Comparison of ENCODE assay signal across 10 cellular contexts in the genomic region with DNA sequence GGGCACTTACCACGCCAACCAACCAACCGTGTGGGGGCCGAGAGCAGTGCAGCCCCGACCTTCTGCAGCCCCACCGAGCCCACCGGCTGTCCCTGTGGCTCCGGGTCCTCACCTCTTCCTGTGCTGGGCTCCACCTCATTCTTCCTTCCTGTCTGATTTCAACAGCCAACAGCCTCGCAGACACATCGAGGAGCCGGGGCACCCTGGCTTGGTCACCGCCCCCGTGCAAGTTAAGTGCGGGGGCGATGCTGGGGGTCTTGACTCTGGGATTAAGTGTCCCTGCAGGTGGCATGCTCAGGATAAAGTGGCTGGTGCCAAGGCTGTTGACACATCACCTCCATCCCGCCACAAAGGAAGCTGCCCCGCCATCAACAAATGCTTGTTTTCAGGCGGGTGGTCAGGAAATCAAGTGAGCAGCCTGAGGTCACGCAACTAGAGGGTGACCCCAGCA. TPM values are rescaled to one million over a fixed set of nuclear protein-coding genes. Genes with fewer than 3 reads are reported as not detected.
DNase-seq lines count a peak whose midpoint lies in the region; ATAC-seq lines count a peak whose summit lies in the region.
"Had no signal": no experiment of that assay in that cellular context is flagged by ENCODE, and none has a peak within 500 bp of the region (broad histone marks: within the 10 kb centered on the region; RNA-seq: fewer than 3 reads in every experiment).

A gene with protein sequence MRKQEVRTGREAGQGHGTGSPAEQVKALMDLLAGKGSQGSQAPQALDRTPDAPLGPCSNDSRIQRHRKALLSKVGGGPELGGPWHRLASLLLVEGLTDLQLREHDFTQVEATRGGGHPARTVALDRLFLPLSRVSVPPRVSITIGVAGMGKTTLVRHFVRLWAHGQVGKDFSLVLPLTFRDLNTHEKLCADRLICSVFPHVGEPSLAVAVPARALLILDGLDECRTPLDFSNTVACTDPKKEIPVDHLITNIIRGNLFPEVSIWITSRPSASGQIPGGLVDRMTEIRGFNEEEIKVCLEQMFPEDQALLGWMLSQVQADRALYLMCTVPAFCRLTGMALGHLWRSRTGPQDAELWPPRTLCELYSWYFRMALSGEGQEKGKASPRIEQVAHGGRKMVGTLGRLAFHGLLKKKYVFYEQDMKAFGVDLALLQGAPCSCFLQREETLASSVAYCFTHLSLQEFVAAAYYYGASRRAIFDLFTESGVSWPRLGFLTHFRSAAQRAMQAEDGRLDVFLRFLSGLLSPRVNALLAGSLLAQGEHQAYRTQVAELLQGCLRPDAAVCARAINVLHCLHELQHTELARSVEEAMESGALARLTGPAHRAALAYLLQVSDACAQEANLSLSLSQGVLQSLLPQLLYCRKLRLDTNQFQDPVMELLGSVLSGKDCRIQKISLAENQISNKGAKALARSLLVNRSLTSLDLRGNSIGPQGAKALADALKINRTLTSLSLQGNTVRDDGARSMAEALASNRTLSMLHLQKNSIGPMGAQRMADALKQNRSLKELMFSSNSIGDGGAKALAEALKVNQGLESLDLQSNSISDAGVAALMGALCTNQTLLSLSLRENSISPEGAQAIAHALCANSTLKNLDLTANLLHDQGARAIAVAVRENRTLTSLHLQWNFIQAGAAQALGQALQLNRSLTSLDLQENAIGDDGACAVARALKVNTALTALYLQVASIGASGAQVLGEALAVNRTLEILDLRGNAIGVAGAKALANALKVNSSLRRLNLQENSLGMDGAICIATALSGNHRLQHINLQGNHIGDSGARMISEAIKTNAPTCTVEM (minus strand): TSS at position 102 of the 451 bp plus-strand sequence. CDS start 12,367 bp downstream, outside the sequence.

- H3K36me3 ChIP-seq in naive thymus-derived CD4-positive, alpha-beta T cell (ENCODE audit: control insufficient read depth in 2 of 3, insufficient read depth in 3 of 3, low read length in 3 of 3), result peaks cover 0 to 15% (median 3%) of the 10 kb centered on the region in 3 experiments

- H3K9me3 ChIP-seq in naive thymus-derived CD4-positive, alpha-beta T cell (ENCODE audit: control insufficient read depth in 2 of 3, low read length in 3 of 3), result no peaks in the 10 kb centered on the region

- DNase-seq in CMK (ENCODE audit: low read depth) (peak; percentile 60), MV-4-11 (lab: John Stamatoyannopoulos, UW) (peak; percentile 5), activated T-helper 1 cell treated with Interleukin-2 at 50 U/mL for 16 hours (ENCODE audit: low read depth) (peak; percentile 37), NCI-H2196 (lab: John Stamatoyannopoulos, UW; ENCODE audit: unreplicated experiment) (no peak), RKO (ENCODE audit: low spot score) (no peak)
- DNase-seq in naive thymus-derived CD4-positive, alpha-beta T cell, result peak in 8 of 9 donors; percentile 36 to 53 (median 48)
- DNase-seq: NCI-H82 had no signal

- peak within 1 kb of the TSS; percentile 94 to 97 (median 96) for H3K27ac Mint-ChIP-seq in naive thymus-derived CD4-positive, alpha-beta T cell

- peak within 1 kb of the TSS; percentile 99 for H3K4me3 ChIP-seq in naive thymus-derived CD4-positive, alpha-beta T cell (ENCODE audit: low read length)

- H3K27ac ChIP-seq in naive thymus-derived CD4-positive, alpha-beta T cell (ENCODE audit: low read depth, low read length), result peak within 1 kb of the TSS; percentile 90
- H3K27ac ChIP-seq: epithelial cell of prostate had no signal

- intact Hi-C loops in naive thymus-derived CD4-positive, alpha-beta T cell (cut with micrococcal nuclease), result loop anchor here (1.0 to 10.0 kb wide), 3 partner anchors 34 to 423 kb away; a partner anchor contains a TSS

- peak; percentile 53 for ATAC-seq in naive thymus-derived CD4-positive, alpha-beta T cell
- ATAC-seq in HG03460 (IDR thresholded peaks at IDR 0.05; ENCODE audit: unreplicated experiment), result no peak
- no peak for ATAC-seq in HG02884 (IDR thresholded peaks at IDR 0.05; ENCODE audit: unreplicated experiment)

- H3K4me1 Mint-ChIP-seq in naive thymus-derived CD4-positive, alpha-beta T cell, result peaks cover 24 to 71% (median 59%) of the 10 kb centered on the region in 7 donors

- no peaks in the 10 kb centered on the region for H3K27me3 Mint-ChIP-seq in naive thymus-derived CD4-positive, alpha-beta T cell

- H3K27me3 ChIP-seq in naive thymus-derived CD4-positive, alpha-beta T cell (ENCODE audit: control insufficient read depth in 2 of 2, insufficient read depth in 2 of 2, low read length in 2 of 2), result no peaks in the 10 kb centered on the region

- H3K9me3 Mint-ChIP-seq in naive thymus-derived CD4-positive, alpha-beta T cell, result peaks cover 0 to 2% (median 0%) of the 10 kb centered on the region in 11 donors

- peaks cover 0 to 25% (median 2%) of the 10 kb centered on the region in 5 donors for H3K36me3 Mint-ChIP-seq in naive thymus-derived CD4-positive, alpha-beta T cell

- CTCF ChIA-PET in naive thymus-derived CD4-positive, alpha-beta T cell (lab: Charles Lee), result interaction anchor here (1.2 kb wide), 1 partner anchor 35 kb away, joined by 3 read pairs; no protein-coding TSS in a partner anchor

- peaks cover 30 to 36% of the 10 kb centered on the region in 2 donors for H3K4me1 ChIP-seq in naive thymus-derived CD4-positive, alpha-beta T cell (ENCODE audit: control insufficient read depth in 2 of 2, insufficient read depth in 2 of 2, low read length in 2 of 2)

- H3K4me3 Mint-ChIP-seq in naive thymus-derived CD4-positive, alpha-beta T cell, result peak within 1 kb of the TSS; percentile 83 to 100 (median 99)

- POLR2A ChIA-PET in naive thymus-derived CD4-positive, alpha-beta T cell (lab: Charles Lee), result interaction anchor here (0.6 to 1.7 kb wide), 6 partner anchors 35 to 433 kb away, joined by 3 to 10 read pairs (median 3); a partner anchor contains a TSS

RNA-seq across cellular contexts. Expression of the gene that starts here (rescaled TPM):
- 10 to 100 TPM; 64.1 to 91.3 (median 87.3) TPM for total RNA-seq in naive thymus-derived CD4-positive, alpha-beta T cell
- 10 to 100 TPM; 22.2 to 40.1 TPM for polyA plus RNA-seq in naive thymus-derived CD4-positive, alpha-beta T cell

Comparison
In these comparisons a context has a peak if more than half of its experiments do, and no peak if none do; other contexts are left out.
1. DNase-seq: peak in CMK (single experiment), MV-4-11 (single experiment), activated T-helper 1 cell treated with Interleukin-2 at 50 U/mL for 16 hours (single experiment) and naive thymus-derived CD4-positive, alpha-beta T cell (8 of 9); none in NCI-H2196 (single experiment) and RKO (single experiment).